ENCODE assay signal across 8 cellular contexts in the genomic region with DNA sequence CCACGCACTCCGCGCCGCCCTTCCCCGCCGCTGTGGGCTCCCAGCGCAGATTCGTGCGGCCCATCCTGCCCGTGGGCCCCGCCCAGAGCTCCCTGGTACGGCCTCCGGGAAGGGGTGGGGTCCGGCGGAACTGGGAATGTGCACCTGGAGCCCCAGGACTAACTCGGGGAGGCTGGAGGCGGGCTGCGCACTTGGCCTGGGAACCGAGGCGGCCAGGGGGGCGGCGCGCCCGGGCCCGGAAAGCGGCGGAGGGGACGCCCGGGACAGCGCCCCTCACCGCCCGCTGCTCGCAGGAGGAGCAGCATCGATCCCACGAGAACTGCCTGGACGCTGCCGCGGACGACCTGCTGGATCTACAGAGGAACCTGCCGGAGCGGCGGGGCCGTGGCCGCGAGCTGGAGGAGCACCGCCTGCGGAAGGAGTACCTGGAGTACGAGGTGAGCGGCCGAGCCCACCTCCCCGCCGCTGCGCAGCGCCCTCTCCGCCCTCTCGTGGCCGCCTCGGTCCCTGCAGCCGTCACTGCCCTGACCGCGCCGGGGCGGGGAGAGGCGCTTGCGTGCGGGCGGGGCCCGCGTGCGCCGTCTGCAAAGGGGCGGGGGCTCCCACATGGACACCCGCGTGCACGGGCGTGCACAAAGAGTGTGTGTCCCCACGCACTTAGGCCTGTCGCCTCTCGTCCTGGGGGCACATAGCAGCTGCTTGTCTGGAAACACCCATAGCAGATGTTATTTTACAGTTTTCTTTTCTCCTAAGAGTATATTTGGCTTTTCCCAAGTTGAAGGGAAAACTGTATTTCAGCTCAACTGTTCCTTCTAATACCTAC. TPM values are rescaled to one million over a fixed set of nuclear protein-coding genes. Genes with fewer than 3 reads are reported as not detected.
A peak's percentile ranks its signal among the peaks of the same experiment; 100 is the strongest.
DNase-seq lines count a peak whose midpoint lies in the region; ATAC-seq and TF ChIP-seq lines count a peak whose summit lies in the region.

No MANE protein-coding gene starts in this region.

- ATAC-seq in HG02763 (IDR thresholded peaks at IDR 0.05; ENCODE audit: unreplicated experiment) (peak; percentile 50), GM18870 (IDR thresholded peaks at IDR 0.05; ENCODE audit: unreplicated experiment) (no peak)

- H3K27me3 ChIP-seq in liver (ENCODE audit: control insufficient read depth in 4 of 4, insufficient read depth in 4 of 4, low read length in 3 of 4): no peaks in the 10 kb centered on the region

- CTCF ChIA-PET in GM10248 (lab: Yijun Ruan, JAX): interaction anchor here (0.7 to 9.9 kb wide), 25 partner anchors 10 to 191 kb away, joined by 3 to 162 read pairs (median 4); a partner anchor contains a TSS

- peak overlapping the region in 1 of 2 donors; percentile 17 for H3K9ac ChIP-seq in liver (ENCODE audit: low read depth in 1 of 2, low read length in 2 of 2)

- peaks cover 4 to 30% (median 13%) of the 10 kb centered on the region in 4 donors for H3K4me1 ChIP-seq in liver (ENCODE audit: control insufficient read depth in 4 of 4, insufficient read depth in 4 of 4, low read length in 3 of 4)

- no peaks in the 10 kb centered on the region for H3K9me3 ChIP-seq in liver (ENCODE audit: control insufficient read depth in 4 of 4, low read length in 3 of 4)

- WGBS in liver: 6% methylated on average over 79 of the region's 79 CpGs

- TF ChIP-seq RAD21 in liver (IDR thresholded peaks at IDR 0.05): peak; percentile 69 to 79

- peak overlapping the region; percentile 84 for H3K27ac ChIP-seq in liver (ENCODE audit: low read depth in 1 of 2, low read length in 2 of 2)

- peak overlapping the region; percentile 65 to 71 (median 70) for H3K4me3 ChIP-seq in liver (ENCODE audit: low read depth in 1 of 3, low read length in 3 of 3)

- TF ChIP-seq CTCF in GM10248 (IDR thresholded peaks at IDR 0.05; ENCODE audit: control extremely low read depth, extremely low read depth, low read depth, missing control alignments) (peak; percentile 71), liver (IDR thresholded peaks at IDR 0.05; ENCODE audit: low read depth, low read length, missing input control) (peak; percentile 89)

- peak; percentile 91 for DNase-seq in GM10248 (ENCODE audit: extremely low spot score)
- peak; percentile 77 for DNase-seq in NCI-H2196 treated with DMSO at 0.1 percent for 48 hours (lab: John Stamatoyannopoulos, UW; ENCODE audit: unreplicated experiment)
- peak; percentile 82 to 84 for DNase-seq in activated CD4-positive, alpha-beta T cell treated with anti-CD3 and anti-CD28 coated beads, Interleukin-2, amount 50 U/mL, for 48 hours
- DNase-seq in dermis blood vessel endothelial cell: peak; percentile 83
- peak; percentile 87 for DNase-seq in stimulated activated CD4-positive, alpha-beta T cell treated with anti-CD3 and anti-CD28 coated beads, Interleukin-4, amount 100 ng/mL, for 1 hour

- H3K36me3 ChIP-seq in liver (ENCODE audit: control insufficient read depth in 4 of 4, insufficient read depth in 3 of 4, low read depth in 1 of 4, low read length in 3 of 4): peaks cover 2 to 42% (median 30%) of the 10 kb centered on the region in 4 donors

- POLR2A ChIA-PET in GM10248 (lab: Yijun Ruan, JAX): interaction anchor here (0.9 kb wide), 1 partner anchor 24 kb away, joined by 3 read pairs; no protein-coding TSS in a partner anchor

TF ChIP-seq in liver, 16 proteins besides CTCF, POLR2A, EP300 and RAD21:
- peak; percentile 50 for TF ChIP-seq YY1 (IDR thresholded peaks at IDR 0.05)
- TF ChIP-seq, protein P1, sequence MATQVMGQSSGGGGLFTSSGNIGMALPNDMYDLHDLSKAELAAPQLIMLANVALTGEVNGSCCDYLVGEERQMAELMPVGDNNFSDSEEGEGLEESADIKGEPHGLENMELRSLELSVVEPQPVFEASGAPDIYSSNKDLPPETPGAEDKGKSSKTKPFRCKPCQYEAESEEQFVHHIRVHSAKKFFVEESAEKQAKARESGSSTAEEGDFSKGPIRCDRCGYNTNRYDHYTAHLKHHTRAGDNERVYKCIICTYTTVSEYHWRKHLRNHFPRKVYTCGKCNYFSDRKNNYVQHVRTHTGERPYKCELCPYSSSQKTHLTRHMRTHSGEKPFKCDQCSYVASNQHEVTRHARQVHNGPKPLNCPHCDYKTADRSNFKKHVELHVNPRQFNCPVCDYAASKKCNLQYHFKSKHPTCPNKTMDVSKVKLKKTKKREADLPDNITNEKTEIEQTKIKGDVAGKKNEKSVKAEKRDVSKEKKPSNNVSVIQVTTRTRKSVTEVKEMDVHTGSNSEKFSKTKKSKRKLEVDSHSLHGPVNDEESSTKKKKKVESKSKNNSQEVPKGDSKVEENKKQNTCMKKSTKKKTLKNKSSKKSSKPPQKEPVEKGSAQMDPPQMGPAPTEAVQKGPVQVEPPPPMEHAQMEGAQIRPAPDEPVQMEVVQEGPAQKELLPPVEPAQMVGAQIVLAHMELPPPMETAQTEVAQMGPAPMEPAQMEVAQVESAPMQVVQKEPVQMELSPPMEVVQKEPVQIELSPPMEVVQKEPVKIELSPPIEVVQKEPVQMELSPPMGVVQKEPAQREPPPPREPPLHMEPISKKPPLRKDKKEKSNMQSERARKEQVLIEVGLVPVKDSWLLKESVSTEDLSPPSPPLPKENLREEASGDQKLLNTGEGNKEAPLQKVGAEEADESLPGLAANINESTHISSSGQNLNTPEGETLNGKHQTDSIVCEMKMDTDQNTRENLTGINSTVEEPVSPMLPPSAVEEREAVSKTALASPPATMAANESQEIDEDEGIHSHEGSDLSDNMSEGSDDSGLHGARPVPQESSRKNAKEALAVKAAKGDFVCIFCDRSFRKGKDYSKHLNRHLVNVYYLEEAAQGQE (IDR thresholded peaks at IDR 0.05): no peak
TF ChIP-seq in liver: peak in this region for 1.

RNA-seq across cellular contexts. Expression of a gene that starts 25.2 kb away (rescaled TPM):
- 0.34 and 0.79 TPM in 2 replicates for total RNA-seq in dermis blood vessel endothelial cell
- 10 to 100 TPM; 38.1 to 83.2 TPM for total RNA-seq in liver
- 10 to 100 TPM; 16.4 to 30.8 TPM for polyA plus RNA-seq in liver

Comparison
In these comparisons a context has a peak if more than half of its experiments do, and no peak if none do; other contexts are left out.
1. RNA of a gene that starts 25.2 kb away (total RNA-seq): 38.1 to 83.2 TPM in liver; 0.34 to 0.79 TPM in dermis blood vessel endothelial cell; every median in the first group is over 10 times any median in the second.
2. Peak in every context shown above with its lines, with median percentiles within 50 percentile points of each other: DNase-seq.